In genomic region chr10:104791471-104791870, GRCh38 we compare ENCODE assay signal across 3 cellular contexts.
"Had no signal": no experiment of that assay in that cellular context is flagged by ENCODE, and none has a peak within 500 bp of the region (broad histone marks: within the 10 kb centered on the region; RNA-seq: fewer than 3 reads in every experiment).

No MANE protein-coding gene starts in this region.

- DNase-seq: GDM1, GF-D8 had no signal

- H3K4me3 ChIP-seq: GM12878 had no signal

- ATAC-seq: GM12878 had no signal
